ENCODE assay signal across 9 cellular contexts in genomic region chr15:84747423-84748273, GRCh38. TPM values are rescaled to one million over a fixed set of nuclear protein-coding genes. Genes with fewer than 3 reads are reported as not detected.
DNase-seq lines count a peak whose midpoint lies in the region; ATAC-seq, FAIRE-seq and TF ChIP-seq lines count a peak whose summit lies in the region.
"Had no signal": no experiment of that assay in that cellular context is flagged by ENCODE, and none has a peak within 500 bp of the region (broad histone marks: within the 10 kb centered on the region; RNA-seq: fewer than 3 reads in every experiment).

No MANE protein-coding gene starts in this region.

- peak overlapping the region; percentile 80 for H3K4me2 ChIP-seq in keratinocyte (ENCODE audit: control insufficient read depth, extremely low read depth, insufficient read depth, low read depth, low read length)

- no peaks in the 10 kb centered on the region for H3K27me3 ChIP-seq in bronchial epithelial cell (ENCODE audit: control insufficient read depth, insufficient read depth, low read length)
- H3K27me3 ChIP-seq in keratinocyte (ENCODE audit: control insufficient read depth, extremely low read depth, insufficient read depth, low read length) = no peaks in the 10 kb centered on the region

- peaks cover 2% of the 10 kb centered on the region for H3K9me1 ChIP-seq in keratinocyte (ENCODE audit: control insufficient read depth, extremely low read depth, insufficient read depth, low read length)

- TF ChIP-seq CTCF in WI38 (IDR thresholded peaks at IDR 0.05; ENCODE audit: low read depth, low read length) = no peak
- no peak for TF ChIP-seq CTCF in bronchial epithelial cell (IDR thresholded peaks at IDR 0.05; ENCODE audit: insufficient read depth, low read length, severe bottlenecking)
- TF ChIP-seq CTCF in keratinocyte (optimal IDR thresholded peaks at IDR 0.05 in 1 of 3, IDR thresholded peaks at IDR 0.05 in 1 of 3, conservative IDR thresholded peaks at IDR 0.05 in 1 of 3; ENCODE audit: extremely low read depth in 1 of 3, insufficient read depth in 2 of 3, low read length in 3 of 3) = no peak

- H3K4me3 ChIP-seq in WI38 (ENCODE audit: low read depth, low read length) (peak overlapping the region; percentile 73), bronchial epithelial cell (ENCODE audit: low read depth, low read length) (peak overlapping the region; percentile 91), keratinocyte (ENCODE audit: control insufficient read depth in 2 of 3, extremely low read depth in 1 of 3, insufficient read depth in 2 of 3, low read depth in 1 of 3, low read length in 3 of 3) (peak overlapping the region; percentile 50 to 67 (median 58))

- H4K20me1 ChIP-seq in keratinocyte (ENCODE audit: control insufficient read depth, extremely low read depth, insufficient read depth, low read length) = peaks cover 3% of the 10 kb centered on the region

- peak; percentile 78 for DNase-seq in DMS 273 (lab: John Stamatoyannopoulos, UW; ENCODE audit: unreplicated experiment)
- DNase-seq in DMS 273 treated with DMSO at 0.1 percent for 48 hours (lab: John Stamatoyannopoulos, UW) = no peak
- peak; percentile 62 for DNase-seq in NCI-H1092 treated with DMSO at 0.1 percent for 48 hours (lab: John Stamatoyannopoulos, UW)
- peak; percentile 73 for DNase-seq in bronchial epithelial cell (ENCODE audit: low read depth)
- no peak for DNase-seq in keratinocyte (ENCODE audit: low read depth, low spot score)
- DNase-seq in stimulated activated CD4-positive, alpha-beta T cell treated with anti-CD3 and anti-CD28 coated beads, Interleukin-12 subunit alpha, Interleukin-12 subunit beta, amount 100 ng/mL, for 24 hours (ENCODE audit: low read depth in 2 of 2) = peak; percentile 45 to 58

- peaks cover 39% of the 10 kb centered on the region for H3K79me2 ChIP-seq in keratinocyte (ENCODE audit: control insufficient read depth, insufficient read depth, low read length)

- peak; percentile 44 for ATAC-seq in HG02623 (IDR thresholded peaks at IDR 0.05; ENCODE audit: unreplicated experiment)

- peak overlapping the region; percentile 89 for H3K9ac ChIP-seq in keratinocyte (ENCODE audit: control insufficient read depth, extremely low read depth, insufficient read depth, low read length)

- peaks cover 9% of the 10 kb centered on the region for H3K4me1 ChIP-seq in keratinocyte (ENCODE audit: control insufficient read depth, extremely low read depth, insufficient read depth, low read length)

- dilution Hi-C loops in keratinocyte (cut with MboI; ENCODE audit: extremely low pct_ligation_motif_present, low sequenced_read_pairs) = no loop called here

- no peaks in the 10 kb centered on the region for H3K9me3 ChIP-seq in keratinocyte (ENCODE audit: control insufficient read depth, low read depth, low read length)

- peak overlapping the region; percentile 75 for H3K27ac ChIP-seq in keratinocyte (ENCODE audit: control insufficient read depth, insufficient read depth, low read length)

- peak overlapping the region; percentile 82 for H2AFZ ChIP-seq in keratinocyte (ENCODE audit: control insufficient read depth, low read length)

- no peaks in the 10 kb centered on the region for H3K36me3 ChIP-seq in bronchial epithelial cell (ENCODE audit: control insufficient read depth, insufficient read depth, low read length)
- no peaks in the 10 kb centered on the region for H3K36me3 ChIP-seq in keratinocyte (ENCODE audit: control insufficient read depth in 2 of 2, extremely low read depth in 1 of 2, insufficient read depth in 2 of 2, low read length in 2 of 2)

- FAIRE-seq in bronchial epithelial cell (lab: Jason Lieb, UNC) (no peak), keratinocyte (lab: Jason Lieb, UNC) (no peak)
- FAIRE-seq: A204.1 had no signal

RNA-seq across cellular contexts. Expression of gene ZNF592, which starts 0.7 kb away (rescaled TPM):
- 2.6 and 4.1 TPM in 2 replicates for total RNA-seq in bronchial epithelial cell
- 4.1 to 9.4 TPM (median 4.4 TPM) in 3 replicates for polyA plus RNA-seq in keratinocyte
- polyA plus RNA-seq in keratinocyte (2011; ENCODE audit: low read depth) = 3.0 TPM
- 5.0 and 5.6 TPM in 2 replicates for polyA plus RNA-seq in keratinocyte (2011; cell fraction: cytosol; rRNA removed)
- polyA plus RNA-seq in keratinocyte (2011; cell fraction: nucleus; rRNA removed) = 13.7 and 17.9 TPM in 2 replicates
- polyA plus RNA-seq in keratinocyte (2012; ENCODE audit: low replicate concordance) = 7.3 and 9.3 TPM in 2 replicates
- 9.1 to 21.3 TPM (median 9.7 TPM) in 3 replicates for polyA minus RNA-seq in keratinocyte
- polyA minus RNA-seq in keratinocyte (2011; cell fraction: cytosol; rRNA and poly(A)+ RNA removed) = 5.9 TPM
- polyA minus RNA-seq in keratinocyte (2011; cell fraction: nucleus; rRNA and poly(A)+ RNA removed) = 9.6 and 13.2 TPM in 2 replicates

RNA-seq across cellular contexts. Expression of gene SEC11A, which starts 31.7 kb away (rescaled TPM):
- total RNA-seq in bronchial epithelial cell = 220 and 247 TPM in 2 replicates
- polyA plus RNA-seq in keratinocyte = 110 to 195 TPM (median 115 TPM) in 3 replicates
- 92.3 TPM for polyA plus RNA-seq in keratinocyte (2011; ENCODE audit: low read depth)
- 103 and 105 TPM in 2 replicates for polyA plus RNA-seq in keratinocyte (2011; cell fraction: cytosol; rRNA removed)
- polyA plus RNA-seq in keratinocyte (2011; cell fraction: nucleus; rRNA removed) = 56.9 and 107 TPM in 2 replicates
- 122 and 135 TPM in 2 replicates for polyA plus RNA-seq in keratinocyte (2012; ENCODE audit: low replicate concordance)
- 30.7 to 81.4 TPM (median 35.1 TPM) in 3 replicates for polyA minus RNA-seq in keratinocyte
- polyA minus RNA-seq in keratinocyte (2011; cell fraction: cytosol; rRNA and poly(A)+ RNA removed) = 67.5 TPM
- polyA minus RNA-seq in keratinocyte (2011; cell fraction: nucleus; rRNA and poly(A)+ RNA removed) = 28.9 and 39.7 TPM in 2 replicates

Comparison
In these comparisons a context has a peak if more than half of its experiments do, and no peak if none do; other contexts are left out.
1. DNase-seq: peak in DMS 273 (single experiment), NCI-H1092 treated with DMSO at 0.1 percent for 48 hours (single experiment), bronchial epithelial cell (single experiment) and stimulated activated CD4-positive, alpha-beta T cell treated with anti-CD3 and anti-CD28 coated beads, Interleukin-12 subunit alpha, Interleukin-12 subunit beta, amount 100 ng/mL, for 24 hours (2 of 2); none in DMS 273 treated with DMSO at 0.1 percent for 48 hours (single experiment) and keratinocyte (single experiment).
2. Peak in every context shown above with its lines, with median percentiles within 50 percentile points of each other: H3K4me3 ChIP-seq.